3 cellular contexts compared by ENCODE assay signal in the genomic region with DNA sequence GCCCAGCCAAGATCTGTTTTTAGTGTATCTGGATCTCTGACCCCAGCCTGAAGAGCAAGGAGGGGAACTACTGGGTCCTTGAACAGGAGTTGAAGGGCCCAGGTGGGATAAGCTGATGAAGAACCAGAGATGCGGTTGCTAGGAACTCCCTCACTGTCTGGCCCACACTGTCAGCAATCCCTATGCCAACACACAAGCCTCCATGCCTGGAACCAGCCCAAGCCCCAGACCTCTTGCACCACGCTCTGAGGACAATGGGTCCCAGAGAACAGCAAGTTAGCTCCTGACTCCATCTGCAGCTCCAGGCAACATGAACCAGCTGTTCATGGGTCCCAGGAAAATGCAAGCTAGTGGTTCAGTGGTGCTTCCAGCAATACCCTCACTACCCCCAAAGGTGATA.
TF ChIP-seq lines count a peak whose summit lies in the region.

No MANE protein-coding gene starts in this region.

TF ChIP-seq in SK-N-SH, 30 proteins besides CTCF, POLR2A, EP300 and RAD21:
- TF ChIP-seq RXRA (IDR thresholded peaks at IDR 0.05; ENCODE audit: borderline replicate concordance, low read depth) (no peak), FOXM1 (IDR thresholded peaks at IDR 0.05; ENCODE audit: low read depth) (no peak), RFX5 (IDR thresholded peaks at IDR 0.05; ENCODE audit: low read length) (no peak), CHD2 (IDR thresholded peaks at IDR 0.05; ENCODE audit: low read length, partially characterized antibody) (no peak), GATA2 (CRISPR knock-in tag; IDR thresholded peaks at IDR 0.05) (no peak), TAF1 (IDR thresholded peaks at IDR 0.05; ENCODE audit: borderline replicate concordance, low read depth, low read length) (no peak)
TF ChIP-seq in SK-N-SH: peak in this region for 0.

TF ChIP-seq in SK-N-SH treated with all-trans-retinoic acid at 6 μM for 48 hours, 23 proteins besides CTCF, POLR2A, EP300 and RAD21:
- no peak for TF ChIP-seq CREB5 (CRISPR knock-in tag; IDR thresholded peaks at IDR 0.05; ENCODE audit: low read depth)
- no peak for TF ChIP-seq ISL1 (CRISPR knock-in tag; IDR thresholded peaks at IDR 0.05)

TF ChIP-seq in K562, 482 proteins besides CTCF, POLR2A, EP300 and RAD21:
- no peak for TF ChIP-seq ZNF232 (CRISPR knock-in tag; IDR thresholded peaks at IDR 0.05)
- 0 out of 2 replicates have a peak, but pooled peaks have one; percentile 27 for TF ChIP-seq CBFB (CRISPR knock-in tag; IDR thresholded peaks at IDR 0.05)
